ENCODE assay signal across 10 cellular contexts in the genomic region with DNA sequence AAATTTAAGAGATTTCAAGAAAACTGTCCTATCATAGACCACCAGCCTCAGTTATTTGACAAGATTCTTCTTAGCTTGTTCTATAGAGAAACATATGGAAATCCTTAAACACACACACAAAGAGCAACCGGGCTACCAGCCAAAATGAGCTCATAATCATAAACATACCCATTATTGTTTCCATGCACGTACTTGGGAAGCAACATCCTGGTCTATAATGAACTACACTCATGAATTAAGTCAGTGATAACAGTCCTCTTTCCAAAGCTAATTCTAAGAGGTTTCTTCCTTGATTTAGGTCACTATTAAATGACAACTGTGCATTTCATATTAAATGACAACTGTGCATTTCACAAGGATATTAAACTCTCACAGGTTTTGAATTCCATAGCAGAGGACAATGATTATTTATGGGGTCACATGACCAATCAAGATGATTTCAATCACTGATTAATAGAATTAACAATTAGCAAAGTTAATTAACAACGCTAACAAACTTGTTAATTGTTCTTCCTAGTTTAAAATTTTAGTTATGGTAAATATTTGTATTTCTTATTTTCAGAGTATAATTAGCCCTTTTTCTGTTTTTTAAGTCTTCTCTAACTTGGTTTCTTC.
DNase-seq lines count a peak whose midpoint lies in the region; ATAC-seq and TF ChIP-seq lines count a peak whose summit lies in the region.
"Had no signal": no experiment of that assay in that cellular context is flagged by ENCODE, and none has a peak within 500 bp of the region (broad histone marks: within the 10 kb centered on the region; RNA-seq: fewer than 3 reads in every experiment).

No MANE protein-coding gene starts in this region.

- WGBS in neuronal stem cell (ENCODE audit: extremely low coverage in 2 of 2, insufficient read length in 2 of 2, insufficient replicate concordance in 1 of 2), 2 donors = no CpG with 5 or more reads among the region's 3 CpGs

- H3K4me3 ChIP-seq in AG04450 (ENCODE audit: low read depth, low read length) (no peak overlapping the region), MG63 (no peak overlapping the region), SK-N-MC (peak overlapping the region; percentile 62), foreskin fibroblast (ENCODE audit: low read depth in 1 of 2, low read length in 2 of 2) (no peak overlapping the region), neuronal stem cell (ENCODE audit: low read length in 2 of 2) (no peak overlapping the region)

- H3K4me1 ChIP-seq in neuronal stem cell (ENCODE audit: control insufficient read depth in 2 of 2, insufficient read depth in 1 of 2, low read depth in 1 of 2, low read length in 2 of 2) = peaks cover 5 to 7% of the 10 kb centered on the region in 2 donors

- H3K36me3 ChIP-seq in MG63 (peaks cover 6% of the 10 kb centered on the region; the same call in 1 of the 2 replicates), SK-N-MC (ENCODE audit: insufficient read depth, low read length) (peaks cover 11% of the 10 kb centered on the region), neuronal stem cell (replicated peaks in 1 of 2; ENCODE audit: control insufficient read depth in 2 of 2, insufficient read depth in 2 of 2, low read length in 2 of 2) (peaks cover 0 to 13% of the 10 kb centered on the region in 2 donors)

- no peak overlapping the region for H3K4ac ChIP-seq in neuronal stem cell (ENCODE audit: low read length)

- H3K79me1 ChIP-seq in neuronal stem cell (ENCODE audit: low read depth, low read length) = no peaks in the 10 kb centered on the region

- H3K9ac ChIP-seq in SK-N-MC (ENCODE audit: insufficient read length) = peak overlapping the region; percentile 68
- no peak overlapping the region for H3K9ac ChIP-seq in neuronal stem cell (ENCODE audit: low read depth, low read length, poor library complexity)

- no peak overlapping the region for H3K23ac ChIP-seq in neuronal stem cell (ENCODE audit: low read depth, low read length, poor library complexity)

- ATAC-seq in sciatic nerve = no peak
- ATAC-seq in HG02642 (IDR thresholded peaks at IDR 0.05; ENCODE audit: poor library complexity, unreplicated experiment) = no peak
- ATAC-seq: natural killer cell treated with Interleukin-12 subunit alpha and Interleukin-12 subunit beta and Interleukin-15 and Interleukin-18, amount 100 ng/mL, for 72 hours had no signal

- H3K27me3 ChIP-seq in AG04450 (ENCODE audit: control insufficient read depth, insufficient read depth, low read length) (no peaks in the 10 kb centered on the region), MG63 (no peaks in the 10 kb centered on the region), neuronal stem cell (ENCODE audit: control insufficient read depth in 3 of 3, insufficient read depth in 3 of 3, low read depth in 1 of 3, low read length in 3 of 3) (no peaks in the 10 kb centered on the region)

- H3K27ac ChIP-seq in AG04450 (ENCODE audit: low read depth, low read length) = no peak overlapping the region
- H3K27ac ChIP-seq in SK-N-MC = peak overlapping the region; percentile 92
- H3K27ac ChIP-seq in neuronal stem cell (replicated peaks; ENCODE audit: low read length) = no peak overlapping the region
- H3K27ac ChIP-seq: C4-2B had no signal

- H2BK120ac ChIP-seq in neuronal stem cell (ENCODE audit: low read depth, low read length) = no peak overlapping the region

- H3K4me2 ChIP-seq in neuronal stem cell (ENCODE audit: insufficient read depth, low read length, poor library complexity, severe bottlenecking) = no peak overlapping the region

- no peak overlapping the region for H2BK5ac ChIP-seq in neuronal stem cell (ENCODE audit: low read length)

- H2AK5ac ChIP-seq in neuronal stem cell (ENCODE audit: low read depth, low read length) = no peak overlapping the region

- no peak overlapping the region for H4K8ac ChIP-seq in neuronal stem cell (ENCODE audit: low read depth, low read length)

- POLR2A ChIA-PET in AG04450 (lab: Yijun Ruan, JAX) = no interaction called here

- no peak overlapping the region for H3K14ac ChIP-seq in neuronal stem cell (ENCODE audit: low read length)

- intact Hi-C loops in sciatic nerve (cut with DNase I) = no loop called here

- peak; percentile 84 for DNase-seq in AG04450 (ENCODE audit: low read depth, low spot score)
- DNase-seq in MG63 = peak; percentile 74
- DNase-seq in SK-N-MC (ENCODE audit: low read depth, low spot score) = peak; percentile 98
- DNase-seq in foreskin fibroblast = peak; percentile 80 to 91
- DNase-seq in sciatic nerve (ENCODE audit: low spot score) = no peak
- no peak for DNase-seq in neuronal stem cell (ENCODE audit: low spot score)
- no peak for DNase-seq in effector CD8-positive, alpha-beta T cell (lab: John Stamatoyannopoulos, UW)

- no peak overlapping the region for H2BK15ac ChIP-seq in neuronal stem cell (ENCODE audit: low read length)

- CTCF ChIA-PET in AG04450 (lab: Charles Lee) = interaction anchor here (0.5 to 1.7 kb wide), 6 partner anchors 8 to 889 kb away, joined by 3 to 7 read pairs (median 4); no protein-coding TSS in a partner anchor

- H3K18ac ChIP-seq in neuronal stem cell (ENCODE audit: low read length) = no peak overlapping the region

- H3K9me3 ChIP-seq in AG04450 (ENCODE audit: control insufficient read depth, insufficient read depth, low read length) (no peaks in the 10 kb centered on the region), MG63 (no peaks in the 10 kb centered on the region), SK-N-MC (ENCODE audit: low read depth, low read length) (no peaks in the 10 kb centered on the region), neuronal stem cell (replicated peaks in 1 of 2; ENCODE audit: control insufficient read depth in 2 of 2, insufficient read depth in 1 of 2, low read depth in 1 of 2, low read length in 2 of 2) (no peaks in the 10 kb centered on the region)

- H4K91ac ChIP-seq in neuronal stem cell (ENCODE audit: low read depth, low read length, poor library complexity) = no peak overlapping the region

- no peak overlapping the region for H2AFZ ChIP-seq in neuronal stem cell (ENCODE audit: low read length)

- H2BK12ac ChIP-seq in neuronal stem cell (ENCODE audit: low read length) = no peak overlapping the region

- TF ChIP-seq CTCF in AG04450 (IDR thresholded peaks at IDR 0.05; ENCODE audit: low read depth, low read length) (no peak), foreskin fibroblast (IDR thresholded peaks at IDR 0.05; ENCODE audit: low read depth, low read length) (no peak)

Comparison
In these comparisons a context has a peak if more than half of its experiments do, and no peak if none do; other contexts are left out.
1. DNase-seq: peak in AG04450 (single experiment), MG63 (single experiment), SK-N-MC (single experiment) and foreskin fibroblast (2 of 2); none in sciatic nerve (single experiment), neuronal stem cell (single experiment) and effector CD8-positive, alpha-beta T cell (single experiment).